ENCODE assay signal across 1 cellular context in genomic region chr14:105414456-105415371, GRCh38.
TF ChIP-seq lines count a peak whose summit lies in the region.

No MANE protein-coding gene starts in this region.

TF ChIP-seq in K562, 482 proteins besides CTCF, POLR2A, EP300 and RAD21 (continued from another document and continues in another):
- TF ChIP-seq STAT6 (CRISPR knock-in tag; IDR thresholded peaks at IDR 0.05) (no peak), THAP7 (CRISPR knock-in tag; IDR thresholded peaks at IDR 0.05) (no peak), NFYB (IDR thresholded peaks at IDR 0.05; ENCODE audit: extremely low read depth, insufficient read length) (no peak), RERE (CRISPR knock-in tag; IDR thresholded peaks at IDR 0.05; ENCODE audit: borderline replicate concordance) (no peak), STAT5A (IDR thresholded peaks at IDR 0.05; ENCODE audit: borderline replicate concordance, low read length) (no peak), ZNF77 (CRISPR knock-in tag; IDR thresholded peaks at IDR 0.05) (no peak), ZFP36 (IDR thresholded peaks at IDR 0.05; ENCODE audit: low read depth, low read length, partially characterized antibody) (no peak), KLF6 (CRISPR knock-in tag; IDR thresholded peaks at IDR 0.05; ENCODE audit: borderline replicate concordance) (no peak), ETV5 (CRISPR knock-in tag; IDR thresholded peaks at IDR 0.05; ENCODE audit: low read depth) (no peak), ZNF431 (CRISPR knock-in tag; IDR thresholded peaks at IDR 0.05) (0 out of 2 replicates have a peak, but pooled peaks have one; percentile 42), PHF8 (IDR thresholded peaks at IDR 0.05; ENCODE audit: borderline replicate concordance, low read length) (peak; percentile 52; the same call in 1 of the 2 replicates), SREBF2 (CRISPR knock-in tag; IDR thresholded peaks at IDR 0.05) (no peak), FOXP1 (CRISPR knock-in tag; IDR thresholded peaks at IDR 0.05) (peak; percentile 76), NR4A1 (CRISPR knock-in tag; IDR thresholded peaks at IDR 0.05) (no peak), NR4A1 (tag; IDR thresholded peaks at IDR 0.05) (no peak), ZNF695 (CRISPR knock-in tag; IDR thresholded peaks at IDR 0.05) (no peak), POLR3A (IDR thresholded peaks at IDR 0.05; ENCODE audit: borderline replicate concordance, extremely low read depth, insufficient read depth, insufficient read length) (no peak), GABPB1 (CRISPR knock-in tag; IDR thresholded peaks at IDR 0.05) (peak; percentile 18; the same call in 1 of the 2 replicates), TCF7L2 (IDR thresholded peaks at IDR 0.05; ENCODE audit: low read depth, low read length) (no peak), MEF2A (IDR thresholded peaks at IDR 0.05; ENCODE audit: control insufficient read depth, low read depth, low read length) (no peak), VEZF1 (CRISPR knock-in tag; IDR thresholded peaks at IDR 0.05) (peak; percentile 92), ZNF639 (CRISPR knock-in tag; conservative IDR thresholded peaks at IDR 0.05 in 1 of 2, IDR thresholded peaks at IDR 0.05 in 1 of 2) (no peak), PRDM10 (IDR thresholded peaks at IDR 0.05; ENCODE audit: partially characterized antibody) (no peak), SUPT5H (IDR thresholded peaks at IDR 0.05) (no peak), SRSF7 (optimal IDR thresholded peaks at IDR 0.05; ENCODE audit: low read depth, low read length) (no peak), RUNX1 (IDR thresholded peaks at IDR 0.05; ENCODE audit: low read depth) (no peak), ZNF655 (CRISPR knock-in tag; IDR thresholded peaks at IDR 0.05) (no peak), SAFB (IDR thresholded peaks at IDR 0.05; ENCODE audit: borderline replicate concordance, low read depth, low read length) (peak; percentile 63), ZFX (CRISPR knock-in tag; IDR thresholded peaks at IDR 0.05) (peak; percentile 79), CREB3 (tag; conservative IDR thresholded peaks at IDR 0.05; ENCODE audit: low read depth) (no peak), STAT5B (CRISPR knock-in tag; IDR thresholded peaks at IDR 0.05) (no peak), CHD4 (IDR thresholded peaks at IDR 0.05; ENCODE audit: insufficient read depth, insufficient replicate concordance, low read depth, low read length, poor library complexity, severe bottlenecking) (no peak), SP1 (CRISPR knock-in tag; IDR thresholded peaks at IDR 0.05) (no peak), HDAC8 (tag; IDR thresholded peaks at IDR 0.05) (no peak), MAZ (CRISPR knock-in tag; conservative IDR thresholded peaks at IDR 0.05 in 1 of 2, IDR thresholded peaks at IDR 0.05 in 1 of 2) (peak; percentile 76 to 90), PKNOX1 (IDR thresholded peaks at IDR 0.05) (no peak), GTF2F1 (IDR thresholded peaks at IDR 0.05; ENCODE audit: low read depth, low read length) (no peak), PTBP1 (IDR thresholded peaks at IDR 0.05; ENCODE audit: low read depth, low read length) (no peak), E2F5 (CRISPR knock-in tag; IDR thresholded peaks at IDR 0.05) (no peak), ZNF644 (tag; IDR thresholded peaks at IDR 0.05; ENCODE audit: low read depth) (no peak), SAP30 (IDR thresholded peaks at IDR 0.05; ENCODE audit: borderline replicate concordance, insufficient read depth, low read depth, low read length, poor library complexity, severe bottlenecking) (no peak), ZNF408 (CRISPR knock-in tag; IDR thresholded peaks at IDR 0.05; ENCODE audit: low read depth) (no peak), EGR1 (conservative IDR thresholded peaks at IDR 0.05) (peak; percentile 36)
